Comparison of ENCODE assay signal across 21 cellular contexts in genomic region chr6:22600059-22600458, GRCh38. TPM values are rescaled to one million over a fixed set of nuclear protein-coding genes. Genes with fewer than 3 reads are reported as not detected.
DNase-seq lines count a peak whose midpoint lies in the region; ATAC-seq, FAIRE-seq and TF ChIP-seq lines count a peak whose summit lies in the region.
"Had no signal": no experiment of that assay in that cellular context is flagged by ENCODE, and none has a peak within 500 bp of the region (broad histone marks: within the 10 kb centered on the region; RNA-seq: fewer than 3 reads in every experiment).

No MANE protein-coding gene starts in this region.

- H3K9ac ChIP-seq in neuronal stem cell (ENCODE audit: low read depth, low read length, poor library complexity): no peak overlapping the region
- H3K9ac ChIP-seq in trophoblast cell (ENCODE audit: low read length): no peak overlapping the region
- H3K9ac ChIP-seq: BLaER1 had no signal

- no peak for TF ChIP-seq EP300 in A549 (IDR thresholded peaks at IDR 0.05)

- H4K12ac ChIP-seq in trophoblast cell (ENCODE audit: low read depth, low read length): no peak overlapping the region

- H2BK12ac ChIP-seq in neuronal stem cell (ENCODE audit: low read length): no peak overlapping the region
- H2BK12ac ChIP-seq in trophoblast cell (ENCODE audit: low read length): no peak overlapping the region

- no peaks in the 10 kb centered on the region for H3K79me1 ChIP-seq in neuronal stem cell (ENCODE audit: low read depth, low read length)
- no peaks in the 10 kb centered on the region for H3K79me1 ChIP-seq in trophoblast cell (ENCODE audit: low read length)

- TF ChIP-seq POLR2A in A549 (IDR thresholded peaks at IDR 0.05; ENCODE audit: low read length): no peak

- H3K36me3 ChIP-seq in neuronal stem cell (replicated peaks in 1 of 2; ENCODE audit: control insufficient read depth in 2 of 2, insufficient read depth in 2 of 2, low read length in 2 of 2) (no peaks in the 10 kb centered on the region), trophoblast cell (ENCODE audit: control insufficient read depth in 1 of 2, insufficient read depth in 2 of 2, low read length in 2 of 2) (no peaks in the 10 kb centered on the region), aorta (ENCODE audit: control insufficient read depth in 1 of 2, insufficient read depth in 2 of 2, low read length in 1 of 2) (no peaks in the 10 kb centered on the region)
- H3K36me3 ChIP-seq: BLaER1, HAP-1 had no signal

- H3K79me2 ChIP-seq in trophoblast cell (ENCODE audit: control insufficient read depth, insufficient read depth, low read length, poor library complexity): no peaks in the 10 kb centered on the region

- H3K4me2 ChIP-seq in A549 (peak overlapping the region; percentile 41), neuronal stem cell (ENCODE audit: insufficient read depth, low read length, poor library complexity, severe bottlenecking) (no peak overlapping the region), trophoblast cell (ENCODE audit: low read length) (no peak overlapping the region)
- H3K4me2 ChIP-seq: BLaER1 had no signal

- no peaks in the 10 kb centered on the region for H3K27me3 ChIP-seq in neuronal stem cell (ENCODE audit: control insufficient read depth in 3 of 3, insufficient read depth in 3 of 3, low read depth in 1 of 3, low read length in 3 of 3)
- no peaks in the 10 kb centered on the region for H3K27me3 ChIP-seq in trophoblast cell (ENCODE audit: insufficient read depth, low read length)
- H3K27me3 ChIP-seq in aorta (ENCODE audit: control insufficient read depth in 1 of 2, insufficient read depth in 2 of 2, low read length in 1 of 2): no peaks in the 10 kb centered on the region
- H3K27me3 ChIP-seq: BLaER1 had no signal

- H3K14ac ChIP-seq in neuronal stem cell (ENCODE audit: low read length) (no peak overlapping the region), trophoblast cell (ENCODE audit: low read length) (no peak overlapping the region)

- peaks cover 5% of the 10 kb centered on the region; the same call in 1 of the 3 replicates for H3K9me3 ChIP-seq in A549
- H3K9me3 ChIP-seq in neuronal stem cell (replicated peaks in 1 of 2; ENCODE audit: control insufficient read depth in 2 of 2, insufficient read depth in 1 of 2, low read depth in 1 of 2, low read length in 2 of 2): peaks cover 0 to 5% of the 10 kb centered on the region in 2 donors
- peaks cover 2% of the 10 kb centered on the region for H3K9me3 ChIP-seq in trophoblast cell (ENCODE audit: insufficient read depth, low read depth, low read length)
- H3K9me3 ChIP-seq in aorta (ENCODE audit: control insufficient read depth, low read length): no peaks in the 10 kb centered on the region
- H3K9me3 ChIP-seq: HAP-1 had no signal

- H3K18ac ChIP-seq in neuronal stem cell (ENCODE audit: low read length) (no peak overlapping the region), trophoblast cell (ENCODE audit: low read length) (no peak overlapping the region)

- DNase-seq in A549 (ENCODE audit: low read depth in 1 of 2, low spot score in 1 of 2) (peak in 1 of 2 experiments; percentile 32), RCC 7860 (ENCODE audit: low spot score) (peak; percentile 64), fibroblast of mammary gland (ENCODE audit: low read depth) (peak; percentile 66), neuronal stem cell (ENCODE audit: low spot score) (no peak), trophoblast cell (no peak), NOMO-1 treated with DMSO at 0.1 percent for 48 hours (lab: John Stamatoyannopoulos, UW; ENCODE audit: unreplicated experiment) (no peak), aorta (no peak)
- DNase-seq: DMS153, KBM-7, NCI-H1092, NCI-H1694, NCI-H446 treated with DMSO at 0.1 percent for 48 hours, NCI-H774, SIG-M5 had no signal

- 12% methylated on average over 4 of the region's 4 CpGs for WGBS in A549 (ENCODE audit: missing lambda C conversion rate)
- WGBS in neuronal stem cell (ENCODE audit: extremely low coverage in 2 of 2, insufficient read length in 2 of 2, insufficient replicate concordance in 1 of 2), 2 donors: no CpG with 5 or more reads among the region's 4 CpGs
- no CpG with 5 or more reads among the region's 4 CpGs for WGBS in trophoblast cell (ENCODE audit: extremely low coverage, insufficient coverage, insufficient read length)
- 85 to 87% methylated on average over 4 of the region's 4 CpGs for WGBS in aorta, 2 donors

- H3K27ac ChIP-seq in A549: peak overlapping the region; percentile 62 to 72; a peak in 5 of 6 replicates
- H3K27ac ChIP-seq in neuronal stem cell (replicated peaks; ENCODE audit: low read length): no peak overlapping the region
- H3K27ac ChIP-seq in trophoblast cell (ENCODE audit: low read depth, low read length): no peak overlapping the region
- H3K27ac ChIP-seq in aorta (ENCODE audit: low read depth in 1 of 2, low read length in 2 of 2): no peak overlapping the region
- H3K27ac ChIP-seq: 22Rv1, BLaER1, HL-60 had no signal

- H2BK15ac ChIP-seq in neuronal stem cell (ENCODE audit: low read length): no peak overlapping the region

- H2AFZ ChIP-seq in neuronal stem cell (ENCODE audit: low read length) (no peak overlapping the region), trophoblast cell (ENCODE audit: insufficient read depth, low read length, poor library complexity) (no peak overlapping the region)

- H3K4me3 ChIP-seq in A549 (no peak overlapping the region), fibroblast of mammary gland (ENCODE audit: control insufficient read depth, low read depth, low read length) (no peak overlapping the region), neuronal stem cell (ENCODE audit: low read length in 2 of 2) (no peak overlapping the region), trophoblast cell (ENCODE audit: low read depth, low read length) (no peak overlapping the region), aorta (ENCODE audit: low read length in 2 of 2) (no peak overlapping the region)
- H3K4me3 ChIP-seq: BLaER1, HAP-1 had no signal

- POLR2A ChIA-PET in A549 (lab: Yijun Ruan, JAX): no interaction called here

- H4K8ac ChIP-seq in neuronal stem cell (ENCODE audit: low read depth, low read length): peak overlapping the region; percentile 89
- H4K8ac ChIP-seq in trophoblast cell (ENCODE audit: low read depth, low read length): no peak overlapping the region

- H2BK120ac ChIP-seq in neuronal stem cell (ENCODE audit: low read depth, low read length) (no peak overlapping the region), trophoblast cell (ENCODE audit: insufficient read depth, low read length, poor library complexity) (no peak overlapping the region)

- H4K91ac ChIP-seq in neuronal stem cell (ENCODE audit: low read depth, low read length, poor library complexity) (no peak overlapping the region), trophoblast cell (ENCODE audit: low read depth, low read length) (no peak overlapping the region)

- TF ChIP-seq CTCF in A549 (IDR thresholded peaks at IDR 0.05) (no peak), fibroblast of mammary gland (conservative IDR thresholded peaks at IDR 0.05; ENCODE audit: control insufficient read depth, insufficient read depth, low read depth, low read length) (no peak)

- H3K4me1 ChIP-seq in A549 (peaks cover 36% of the 10 kb centered on the region), neuronal stem cell (ENCODE audit: control insufficient read depth in 2 of 2, insufficient read depth in 1 of 2, low read depth in 1 of 2, low read length in 2 of 2) (no peaks in the 10 kb centered on the region), trophoblast cell (ENCODE audit: control insufficient read depth in 1 of 2, insufficient read depth in 2 of 2, low read length in 2 of 2) (no peaks in the 10 kb centered on the region), aorta (ENCODE audit: control insufficient read depth in 1 of 2, insufficient read depth in 2 of 2, low read length in 2 of 2) (no peaks in the 10 kb centered on the region)
- H3K4me1 ChIP-seq: BLaER1, HAP-1 had no signal

- CTCF ChIA-PET in A549 (lab: Yijun Ruan, JAX): no interaction called here

- no peak for TF ChIP-seq RAD21 in A549 (conservative IDR thresholded peaks at IDR 0.05 in 1 of 2, IDR thresholded peaks at IDR 0.05 in 1 of 2)

- H2AK5ac ChIP-seq in neuronal stem cell (ENCODE audit: low read depth, low read length): no peak overlapping the region
- H2AK5ac ChIP-seq in trophoblast cell (ENCODE audit: low read length): no peak overlapping the region

- no peak overlapping the region for H3K4ac ChIP-seq in neuronal stem cell (ENCODE audit: low read length)
- H3K4ac ChIP-seq in trophoblast cell (ENCODE audit: low read depth, low read length): no peak overlapping the region

- H2BK5ac ChIP-seq in neuronal stem cell (ENCODE audit: low read length) (no peak overlapping the region), trophoblast cell (ENCODE audit: low read depth, low read length, poor library complexity) (no peak overlapping the region)

- H3K23ac ChIP-seq in neuronal stem cell (ENCODE audit: low read depth, low read length, poor library complexity) (no peak overlapping the region), trophoblast cell (ENCODE audit: low read length) (no peak overlapping the region)

- no peak; a peak in 1 of 6 replicates for ATAC-seq in A549
- no peak for ATAC-seq in GM18873 (IDR thresholded peaks at IDR 0.05; ENCODE audit: low FRiP score, unreplicated experiment)
- no peak for ATAC-seq in aorta (ENCODE audit: low FRiP score)

- no peak for FAIRE-seq in A549 (lab: Jason Lieb, UNC)
- peak; percentile 83 for FAIRE-seq in RCC 7860 (lab: Jason Lieb, UNC)

- intact Hi-C loops in aorta (cut with DNase I): no loop called here

TF ChIP-seq in A549, 52 proteins besides CTCF, POLR2A, EP300 and RAD21 (continues in another document):
- TF ChIP-seq HOXB13 (CRISPR knock-in tag; IDR thresholded peaks at IDR 0.05; ENCODE audit: low read depth) (no peak), HES2 (IDR thresholded peaks at IDR 0.05) (no peak), NR3C1 (IDR thresholded peaks at IDR 0.05) (no peak), MAX (IDR thresholded peaks at IDR 0.05) (no peak), GATA3 (IDR thresholded peaks at IDR 0.05; ENCODE audit: borderline replicate concordance) (no peak), ZNF302 (CRISPR knock-in tag; IDR thresholded peaks at IDR 0.05) (no peak), SMC3 (IDR thresholded peaks at IDR 0.05) (no peak)

RNA-seq across cellular contexts. Expression of gene HDGFL1, which starts 30.7 kb away (rescaled TPM):
- polyA plus RNA-seq in A549 (2011; rRNA removed): 0.04 TPM in 1 of 2 replicates, not detected in the other
- not detected in 2 replicates for polyA plus RNA-seq in A549 (2012; cell fraction: cytosol; rRNA removed)
- polyA plus RNA-seq in A549 (2012; cell fraction: nucleus; rRNA removed): not detected in 2 replicates
- polyA plus RNA-seq in A549 (2017; fragmentation: RNase III; extraction: RNeasy Plus Mini Kit Qiagen cat#74134 plus additional on column Dnase treatment): not detected in 3 replicates
- not detected in 2 replicates for polyA minus RNA-seq in A549 (2011; rRNA and poly(A)+ RNA removed)
- polyA plus RNA-seq in neuronal stem cell (2013, experiment 1 of 2): not detected
- not detected for polyA plus RNA-seq in neuronal stem cell (2013, experiment 2 of 2)
- polyA plus RNA-seq in trophoblast cell (2013): not detected in 2 replicates
- total RNA-seq in aorta: not detected
- polyA plus RNA-seq in aorta: not detected
- total RNA-seq: MCF 10A, RPMI7951 had no signal

Comparison
In these comparisons a context has a peak if more than half of its experiments do, and no peak if none do; other contexts are left out.
1. DNase-seq: peak in RCC 7860 (single experiment) and fibroblast of mammary gland (single experiment); none in neuronal stem cell (single experiment), trophoblast cell (0 of 2), NOMO-1 treated with DMSO at 0.1 percent for 48 hours (single experiment) and aorta (0 of 2).
2. H3K27ac ChIP-seq: peak in A549 (2 of 2); none in neuronal stem cell (single experiment), trophoblast cell (single experiment) and aorta (0 of 2).